In genomic region chr4:125526420-125526819, GRCh38 we compare ENCODE assay signal across 28 cellular contexts.
DNase-seq lines count a peak whose midpoint lies in the region; ATAC-seq, FAIRE-seq and TF ChIP-seq lines count a peak whose summit lies in the region.
"Had no signal": no experiment of that assay in that cellular context is flagged by ENCODE, and none has a peak within 500 bp of the region (broad histone marks: within the 10 kb centered on the region; RNA-seq: fewer than 3 reads in every experiment).

No MANE protein-coding gene starts in this region.

- no peaks in the 10 kb centered on the region for H3K36me3 ChIP-seq in left ventricle myocardium inferior
- H3K36me3 ChIP-seq in kidney (ENCODE audit: control insufficient read depth in 1 of 2, insufficient read depth in 2 of 2, low read length in 2 of 2), result no peaks in the 10 kb centered on the region
- H3K36me3 ChIP-seq: BLaER1 treated with 17β-estradiol and CSF1 and Interleukin-3, amounts not matched to agents 10 nM and 100 nM; gastroesophageal sphincter; WERI-Rb-1 had no signal

- H3K27ac Mint-ChIP-seq in Calu3 (ENCODE audit: unreplicated experiment), result no peak overlapping the region
- H3K27ac Mint-ChIP-seq: activated CD4-positive, alpha-beta T cell treated with anti-CD3 and anti-CD28 coated beads, Interleukin-2, amount 10 ng/mL, durations not matched to agents 7 days and 5 days; activated naive CD4-positive, alpha-beta T cell treated with anti-CD3 and anti-CD28 coated beads, Interleukin-2, amount 50 U/mL, for 24 hours; activated T-helper 1 cell treated with anti-CD3 and anti-CD28 coated beads, Interleukin-12 subunit alpha, Interleukin-12 subunit beta, Interleukin-2, Interleukin-4 antibody, amounts not matched to agents 30 ng/mL and 10 ng/mL and 1 ng/mL, durations not matched to agents 14 hours and 24 hours and 36 hours; nephron progenitor cell had no signal

- no peaks in the 10 kb centered on the region for H3K36me3 Mint-ChIP-seq in Calu3 (ENCODE audit: insufficient read depth, unreplicated experiment)
- H3K36me3 Mint-ChIP-seq: activated naive CD4-positive, alpha-beta T cell treated with anti-CD3 and anti-CD28 coated beads, Interleukin-2, amount 50 U/mL, for 24 hours had no signal

- H3K27ac ChIP-seq in left ventricle myocardium inferior (replicated peaks) (no peak overlapping the region), kidney (ENCODE audit: low read depth in 2 of 2, low read length in 2 of 2) (no peak overlapping the region)
- H3K27ac ChIP-seq: BLaER1 treated with 17β-estradiol and CSF1 and Interleukin-3, amounts not matched to agents 10 nM and 100 nM; gastroesophageal sphincter; skin epidermis; WERI-Rb-1 had no signal

- FAIRE-seq in endometrium (lab: Jason Lieb, UNC), result peak; percentile 78
- FAIRE-seq in kidney (lab: Jason Lieb, UNC), result peak; percentile 69
- FAIRE-seq: GM12878 had no signal

- no peaks in the 10 kb centered on the region for H3K4me1 Mint-ChIP-seq in Calu3 (ENCODE audit: low read depth, unreplicated experiment)
- H3K4me1 Mint-ChIP-seq: activated CD4-positive, alpha-beta T cell treated with anti-CD3 and anti-CD28 coated beads, Interleukin-2, amount 10 ng/mL, durations not matched to agents 7 days and 5 days; activated naive CD4-positive, alpha-beta T cell treated with anti-CD3 and anti-CD28 coated beads, Interleukin-2, amount 50 U/mL, for 24 hours; nephron progenitor cell had no signal

- H3K4me3 Mint-ChIP-seq in Calu3 (ENCODE audit: low read depth, unreplicated experiment), result no peak overlapping the region
- H3K4me3 Mint-ChIP-seq: activated CD4-positive, alpha-beta T cell treated with anti-CD3 and anti-CD28 coated beads, Interleukin-2, amount 10 ng/mL, durations not matched to agents 7 days and 5 days; activated naive CD4-positive, alpha-beta T cell treated with anti-CD3 and anti-CD28 coated beads, Interleukin-2, amount 50 U/mL, for 24 hours; activated T-helper 1 cell treated with anti-CD3 and anti-CD28 coated beads, Interleukin-12 subunit alpha, Interleukin-12 subunit beta, Interleukin-2, Interleukin-4 antibody, amounts not matched to agents 30 ng/mL and 10 ng/mL and 1 ng/mL, durations not matched to agents 14 hours and 24 hours and 36 hours; nephron progenitor cell had no signal

- H3K9me3 ChIP-seq in left ventricle myocardium inferior (replicated peaks), result no peaks in the 10 kb centered on the region
- no peaks in the 10 kb centered on the region for H3K9me3 ChIP-seq in kidney (ENCODE audit: control insufficient read depth in 1 of 2, low read length in 2 of 2)
- H3K9me3 ChIP-seq: BLaER1 treated with 17β-estradiol and CSF1 and Interleukin-3, amounts not matched to agents 10 nM and 100 nM; Caco-2; gastroesophageal sphincter; mucosa of descending colon had no signal

- H3K27me3 ChIP-seq in left ventricle myocardium inferior (ENCODE audit: low read depth), result no peaks in the 10 kb centered on the region
- H3K27me3 ChIP-seq: BLaER1 treated with 17β-estradiol and CSF1 and Interleukin-3, amounts not matched to agents 10 nM and 100 nM; gastroesophageal sphincter had no signal

- no peaks in the 10 kb centered on the region for H3K27me3 Mint-ChIP-seq in Calu3 (ENCODE audit: unreplicated experiment)
- H3K27me3 Mint-ChIP-seq: activated CD4-positive, alpha-beta T cell treated with anti-CD3 and anti-CD28 coated beads, Interleukin-2, amount 10 ng/mL, durations not matched to agents 7 days and 5 days; activated naive CD4-positive, alpha-beta T cell treated with anti-CD3 and anti-CD28 coated beads, Interleukin-2, amount 50 U/mL, for 24 hours had no signal

- peak; percentile 9 for TF ChIP-seq CTCF in left ventricle myocardium inferior (IDR thresholded peaks at IDR 0.05; ENCODE audit: borderline replicate concordance)
- no peak for TF ChIP-seq CTCF in kidney (IDR thresholded peaks at IDR 0.05; ENCODE audit: borderline replicate concordance, extremely low read depth, insufficient read depth)
- no peak for TF ChIP-seq CTCF in Calu3 (IDR thresholded peaks at IDR 0.05; ENCODE audit: unreplicated experiment)

- no peak overlapping the region for H3K9ac ChIP-seq in kidney (ENCODE audit: low read length in 2 of 2)
- H3K9ac ChIP-seq: BLaER1 treated with 17β-estradiol and CSF1 and Interleukin-3, amounts not matched to agents 10 nM and 100 nM had no signal

- no peaks in the 10 kb centered on the region for H3K4me1 ChIP-seq in left ventricle myocardium inferior
- no peaks in the 10 kb centered on the region for H3K4me1 ChIP-seq in kidney (ENCODE audit: control insufficient read depth in 1 of 2, insufficient read depth in 1 of 2, low read depth in 1 of 2, low read length in 2 of 2)
- H3K4me1 ChIP-seq: BLaER1 treated with 17β-estradiol and CSF1 and Interleukin-3, amounts not matched to agents 10 nM and 100 nM; Caco-2; gastroesophageal sphincter had no signal

- intact Hi-C loops in left ventricle myocardium inferior (cut with micrococcal nuclease) (no loop called here), left cardiac atrium (cut with DNase I) (no loop called here), kidney (cut with DNase I) (no loop called here), Calu3 (cut with micrococcal nuclease; ENCODE audit: unreplicated experiment) (no loop called here)

- H3K9me3 Mint-ChIP-seq in Calu3 (ENCODE audit: low read depth, unreplicated experiment), result no peaks in the 10 kb centered on the region
- H3K9me3 Mint-ChIP-seq: activated CD4-positive, alpha-beta T cell treated with anti-CD3 and anti-CD28 coated beads, Interleukin-2, amount 10 ng/mL, durations not matched to agents 7 days and 5 days; activated T-helper 1 cell treated with anti-CD3 and anti-CD28 coated beads, Interleukin-12 subunit alpha, Interleukin-12 subunit beta, Interleukin-2, Interleukin-4 antibody, amounts not matched to agents 30 ng/mL and 10 ng/mL and 1 ng/mL, durations not matched to agents 14 hours and 24 hours and 36 hours; nephron progenitor cell had no signal

- BruUV-seq in Calu3 (replicated peaks; lab: Mats Ljungman, UMichigan), result no TSS peak

- CTCF ChIA-PET in Calu3 (lab: Charles Lee), result no interaction called here

- no peak for DNase-seq in left ventricle myocardium inferior
- no peak for DNase-seq in left cardiac atrium
- no peak for DNase-seq in kidney
- DNase-seq in Calu3, result no peak
- DNase-seq in GF-D8 (lab: John Stamatoyannopoulos, UW), result no peak
- no peak for DNase-seq in NCI-H1694 (lab: John Stamatoyannopoulos, UW)
- DNase-seq: activated CD4-positive, alpha-beta T cell treated with anti-CD3 and anti-CD28 coated beads, Interleukin-2, amount 10 ng/mL, durations not matched to agents 7 days and 5 days; anterior cingulate cortex; Caco-2; dermis blood vessel endothelial cell; DMS79 treated with DMSO at 0.1 percent for 48 hours; GOT3; Karpas-422; mucosa of descending colon; NCI-H1694 treated with DMSO at 0.1 percent for 48 hours; NCI-H526 treated with DMSO at 0.1 percent for 48 hours; nephron progenitor cell; stimulated activated CD4-positive, alpha-beta T cell treated with anti-CD3 and anti-CD28 coated beads, Interleukin-1b, Interleukin-23, amount 100 ng/mL, for 48 hours; substantia nigra; WERI-Rb-1 had no signal

- ATAC-seq in left cardiac atrium (no peak), HG02885 (IDR thresholded peaks at IDR 0.05; ENCODE audit: poor library complexity, unreplicated experiment) (no peak)
- ATAC-seq: gastroesophageal sphincter, GM12878, mucosa of descending colon had no signal

- H3K4me3 ChIP-seq in left ventricle myocardium inferior (no peak overlapping the region), kidney (ENCODE audit: low read length in 2 of 2) (no peak overlapping the region)
- H3K4me3 ChIP-seq: BLaER1 treated with 17β-estradiol and CSF1 and Interleukin-3, amounts not matched to agents 10 nM and 100 nM; gastroesophageal sphincter; GM12878; mucosa of descending colon; skin epidermis had no signal
